In genomic region chr2:17558053-17558452, GRCh38 we compare ENCODE assay signal across 1 cellular context.
TF ChIP-seq lines count a peak whose summit lies in the region.

No MANE protein-coding gene starts in this region.

TF ChIP-seq in GM23338, 12 proteins besides CTCF, POLR2A, EP300 and RAD21 (continued from another document):
- no peak for TF ChIP-seq ZNF462 (CRISPR knock-in tag; IDR thresholded peaks at IDR 0.05)
